In genomic region chr12:124270671-124271070, GRCh38 we compare ENCODE assay signal across 21 cellular contexts. TPM values are rescaled to one million over a fixed set of nuclear protein-coding genes. Genes with fewer than 3 reads are reported as not detected.
"Had no signal": no experiment of that assay in that cellular context is flagged by ENCODE, and none has a peak within 500 bp of the region (broad histone marks: within the 10 kb centered on the region; RNA-seq: fewer than 3 reads in every experiment).

No MANE protein-coding gene starts in this region.

- FAIRE-seq: RCC 7860 had no signal

- H3K27me3 ChIP-seq: adrenal gland had no signal

- H3K27ac ChIP-seq: adrenal gland had no signal

- ATAC-seq: activated CD8-positive, alpha-beta T cell treated with anti-CD3 and anti-CD28 coated beads, Interleukin-2, amount 10 ng/mL, durations not matched to agents 7 days and 5 days had no signal

- H3K4me1 ChIP-seq: adrenal gland had no signal

- H3K9me3 ChIP-seq: adrenal gland had no signal

- DNase-seq: activated CD4-positive, alpha-beta T cell treated with anti-CD3 and anti-CD28 coated beads for 48 hours; activated CD4-positive, alpha-beta T cell treated with anti-CD3 and anti-CD28 coated beads, Interleukin-2, amount 50 U/mL, for 4 hours; activated CD4-positive, CD25-positive, alpha-beta regulatory T cell treated with anti-CD3 and anti-CD28 coated beads, Interleukin-2, amount 50 U/mL, for 72 hours; activated CD8-positive, alpha-beta memory T cell treated with anti-CD3 and anti-CD28 coated beads, Interleukin-2, amount 50 U/mL, for 48 hours; activated CD8-positive, alpha-beta T cell treated with anti-CD3 and anti-CD28 coated beads, Interleukin-2, amount 10 ng/mL, durations not matched to agents 7 days and 5 days; activated naive CD4-positive, alpha-beta T cell treated with anti-CD3 and anti-CD28 coated beads, Interleukin-2, amount 50 U/mL, for 16 hours; activated naive CD8-positive, alpha-beta T cell treated with anti-CD3 and anti-CD28 coated beads, Interleukin-2, amount 10 ng/mL, durations not matched to agents 7 days and 5 days; activated T-cell treated with anti-CD3 and anti-CD28 coated beads, Interleukin-2, amount 50 U/mL, for 1 hour; adrenal gland; caudate nucleus; Kasumi-1; NCI-H1105 treated with DMSO at 0.1 percent for 48 hours; NCI-H1436 treated with DMSO at 0.1 percent for 48 hours; NCI-H187; NCI-H2081; NCI-H510A treated with DMSO at 0.1 percent for 48 hours; NCI-H69; NK-92 treated with Interleukin-12 subunit alpha and Interleukin-12 subunit beta, amount 100 ng/mL, for 24 hours; SHP77 treated with DMSO at 0.1 percent for 48 hours had no signal

- H3K4me3 ChIP-seq: adrenal gland had no signal

- H3K36me3 ChIP-seq: adrenal gland had no signal

RNA-seq across cellular contexts. Expression of gene RFLNA, which starts 24.2 kb away (rescaled TPM):
- total RNA-seq: activated CD8-positive, alpha-beta T cell treated with anti-CD3 and anti-CD28 coated beads, Interleukin-2, amount 10 ng/mL, durations not matched to agents 7 days and 5 days; activated naive CD8-positive, alpha-beta T cell treated with anti-CD3 and anti-CD28 coated beads, Interleukin-2, amount 10 ng/mL, durations not matched to agents 7 days and 5 days; SK-MEL-5 had no signal
